21 cellular contexts compared by ENCODE assay signal in genomic region chr18:35239314-35239713, GRCh38. TPM values are rescaled to one million over a fixed set of nuclear protein-coding genes. Genes with fewer than 3 reads are reported as not detected.
DNase-seq lines count a peak whose midpoint lies in the region; ATAC-seq, FAIRE-seq and TF ChIP-seq lines count a peak whose summit lies in the region.
"Had no signal": no experiment of that assay in that cellular context is flagged by ENCODE, and none has a peak within 500 bp of the region (broad histone marks: within the 10 kb centered on the region; RNA-seq: fewer than 3 reads in every experiment).

No MANE protein-coding gene starts in this region.

- TF ChIP-seq POLR2A in GM12892 (IDR thresholded peaks at IDR 0.05; ENCODE audit: low read depth, low read length): no peak

- no peaks in the 10 kb centered on the region for H3K27me3 Mint-ChIP-seq in stimulated activated memory B cell treated with anti-CD40 and anti-IgM and Interleukin-4, amounts not matched to agents 10 μg/mL and 1 μg/mL and 100 μg/mL, for 72 hours
- H3K27me3 Mint-ChIP-seq in activated T-cell treated with anti-CD3 and anti-CD28 coated beads, Interleukin-2, amount 50 U/mL, for 4 hours (ENCODE audit: low read depth): no peaks in the 10 kb centered on the region
- H3K27me3 Mint-ChIP-seq: central memory CD8-positive, alpha-beta T cell; naive thymus-derived CD8-positive, alpha-beta T cell had no signal

- peak; percentile 4 for DNase-seq in DMS153 (lab: John Stamatoyannopoulos, UW)
- DNase-seq in DMS153 treated with DMSO at 0.1 percent for 48 hours (lab: John Stamatoyannopoulos, UW; ENCODE audit: unreplicated experiment): no peak
- peak; percentile 30 for DNase-seq in RKO (ENCODE audit: low spot score)
- peak; percentile 24 for DNase-seq in fibroblast of villous mesenchyme (ENCODE audit: low read depth)
- DNase-seq in activated T-cell treated with anti-CD3 and anti-CD28 coated beads, Interleukin-2, amount 50 U/mL, for 4 hours: no peak
- DNase-seq in activated T-cell treated with anti-CD3 and anti-CD28 coated beads for 4 hours: no peak
- no peak for DNase-seq in GM12892 (ENCODE audit: insufficient read length)
- DNase-seq: 8988T; activated CD4-positive, alpha-beta T cell treated with anti-CD3 and anti-CD28 coated beads for 4 hours; activated effector memory CD4-positive, alpha-beta T cell treated with anti-CD3 and anti-CD28 coated beads, Interleukin-2, amount 50 U/mL, for 16 hours; amniotic stem cell; effector CD4-positive, alpha-beta T cell; heart left ventricle; MV-4-11; naive thymus-derived CD8-positive, alpha-beta T cell; NCI-H2029 treated with DMSO at 0.1 percent for 48 hours; thyroid gland had no signal

- no peak for TF ChIP-seq CTCF in fibroblast of villous mesenchyme (IDR thresholded peaks at IDR 0.05; ENCODE audit: insufficient read depth, low read depth, low read length)

- H3K4me1 Mint-ChIP-seq in stimulated activated memory B cell treated with anti-CD40 and anti-IgM and Interleukin-4, amounts not matched to agents 10 μg/mL and 1 μg/mL and 100 μg/mL, for 72 hours: peaks cover 16% of the 10 kb centered on the region
- peaks cover 13% of the 10 kb centered on the region for H3K4me1 Mint-ChIP-seq in activated T-cell treated with anti-CD3 and anti-CD28 coated beads, Interleukin-2, amount 50 U/mL, for 4 hours (ENCODE audit: low read depth)

- peaks cover 10% of the 10 kb centered on the region for H3K9me3 Mint-ChIP-seq in stimulated activated memory B cell treated with anti-CD40 and anti-IgM and Interleukin-4, amounts not matched to agents 10 μg/mL and 1 μg/mL and 100 μg/mL, for 72 hours
- H3K9me3 Mint-ChIP-seq in activated T-cell treated with anti-CD3 and anti-CD28 coated beads, Interleukin-2, amount 50 U/mL, for 4 hours: peaks cover 6% of the 10 kb centered on the region
- H3K9me3 Mint-ChIP-seq: central memory CD8-positive, alpha-beta T cell had no signal

- peaks cover 20% of the 10 kb centered on the region for H3K36me3 Mint-ChIP-seq in stimulated activated memory B cell treated with anti-CD40 and anti-IgM and Interleukin-4, amounts not matched to agents 10 μg/mL and 1 μg/mL and 100 μg/mL, for 72 hours
- peaks cover 19% of the 10 kb centered on the region for H3K36me3 Mint-ChIP-seq in activated T-cell treated with anti-CD3 and anti-CD28 coated beads, Interleukin-2, amount 50 U/mL, for 4 hours (ENCODE audit: insufficient read depth)

- peak overlapping the region; percentile 37 for H3K27ac Mint-ChIP-seq in stimulated activated memory B cell treated with anti-CD40 and anti-IgM and Interleukin-4, amounts not matched to agents 10 μg/mL and 1 μg/mL and 100 μg/mL, for 72 hours

- no peak for FAIRE-seq in GM12892 (lab: Jason Lieb, UNC)

- no peak overlapping the region for H3K4me3 Mint-ChIP-seq in stimulated activated memory B cell treated with anti-CD40 and anti-IgM and Interleukin-4, amounts not matched to agents 10 μg/mL and 1 μg/mL and 100 μg/mL, for 72 hours
- H3K4me3 Mint-ChIP-seq in activated T-cell treated with anti-CD3 and anti-CD28 coated beads, Interleukin-2, amount 50 U/mL, for 4 hours: no peak overlapping the region

- no peak overlapping the region for H3K4me3 ChIP-seq in fibroblast of villous mesenchyme (ENCODE audit: low read depth, low read length)
- H3K4me3 ChIP-seq: lung had no signal

- ATAC-seq in stimulated activated memory B cell treated with anti-CD40 and anti-IgM and Interleukin-4, amounts not matched to agents 10 μg/mL and 1 μg/mL and 100 μg/mL, for 72 hours: no peak
- ATAC-seq in activated T-cell treated with anti-CD3 and anti-CD28 coated beads, Interleukin-2, amount 50 U/mL, for 4 hours: no peak
- ATAC-seq: naive thymus-derived CD8-positive, alpha-beta T cell; Panc1 had no signal

RNA-seq across cellular contexts. Expression of gene ZNF397, which starts 1.5 kb away (rescaled TPM):
- 8.2 and 10.0 TPM in 2 replicates for total RNA-seq in fibroblast of villous mesenchyme
- 10 to 100 TPM; 14.3 to 14.9 (median 14.8) TPM for total RNA-seq in activated T-cell treated with anti-CD3 and anti-CD28 coated beads, Interleukin-2, amount 50 U/mL, for 4 hours
- polyA plus RNA-seq in GM12892 (2012; ENCODE audit: missing spikeins): 13.4 TPM

RNA-seq across cellular contexts. Expression of gene ZSCAN30, which starts 50.7 kb away (rescaled TPM):
- total RNA-seq in fibroblast of villous mesenchyme: 17.4 and 21.6 TPM in 2 replicates
- 1 to 10 TPM; 5.0 to 8.5 (median 5.1) TPM for total RNA-seq in activated T-cell treated with anti-CD3 and anti-CD28 coated beads, Interleukin-2, amount 50 U/mL, for 4 hours
- polyA plus RNA-seq in GM12892 (2012; ENCODE audit: missing spikeins): 15.6 TPM

Comparison
In these comparisons a context has a peak if more than half of its experiments do, and no peak if none do; other contexts are left out.
1. DNase-seq: peak in DMS153 (single experiment), RKO (single experiment) and fibroblast of villous mesenchyme (single experiment); none in DMS153 treated with DMSO at 0.1 percent for 48 hours (single experiment), activated T-cell treated with anti-CD3 and anti-CD28 coated beads, Interleukin-2, amount 50 U/mL, for 4 hours (single experiment), activated T-cell treated with anti-CD3 and anti-CD28 coated beads for 4 hours (single experiment) and GM12892 (single experiment).